1 cellular context compared by ENCODE assay signal in genomic region chr9:92671323-92671722, GRCh38.
TF ChIP-seq lines count a peak whose summit lies in the region.

No MANE protein-coding gene starts in this region.

TF ChIP-seq in K562, 482 proteins besides CTCF, POLR2A, EP300 and RAD21 (continued from another document):
- TF ChIP-seq, protein P1, sequence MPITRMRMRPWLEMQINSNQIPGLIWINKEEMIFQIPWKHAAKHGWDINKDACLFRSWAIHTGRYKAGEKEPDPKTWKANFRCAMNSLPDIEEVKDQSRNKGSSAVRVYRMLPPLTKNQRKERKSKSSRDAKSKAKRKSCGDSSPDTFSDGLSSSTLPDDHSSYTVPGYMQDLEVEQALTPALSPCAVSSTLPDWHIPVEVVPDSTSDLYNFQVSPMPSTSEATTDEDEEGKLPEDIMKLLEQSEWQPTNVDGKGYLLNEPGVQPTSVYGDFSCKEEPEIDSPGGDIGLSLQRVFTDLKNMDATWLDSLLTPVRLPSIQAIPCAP (CRISPR knock-in tag; IDR thresholded peaks at IDR 0.05; ENCODE audit: borderline replicate concordance), result no peak
- TF ChIP-seq EGR1 (conservative IDR thresholded peaks at IDR 0.05) (peak; percentile 72), ZNF232 (CRISPR knock-in tag; IDR thresholded peaks at IDR 0.05) (no peak), ETS2 (tag; IDR thresholded peaks at IDR 0.05; ENCODE audit: borderline replicate concordance, poor library complexity, severe bottlenecking) (no peak), NFIC (IDR thresholded peaks at IDR 0.05) (peak; percentile 94), HDAC2 (IDR thresholded peaks at IDR 0.05) (0 out of 2 replicates have a peak, but pooled peaks have one; percentile 29), MGA (IDR thresholded peaks at IDR 0.05) (peak; percentile 23; the same call in 1 of the 2 replicates), NFE2 (IDR thresholded peaks at IDR 0.05; ENCODE audit: low read depth) (peak; percentile 70), YY1 (IDR thresholded peaks at IDR 0.05; ENCODE audit: borderline replicate concordance in 1 of 3, control insufficient read depth in 1 of 3, extremely low read depth in 1 of 3, insufficient read depth in 3 of 3, insufficient read length in 1 of 3, insufficient replicate concordance in 2 of 3, low read depth in 1 of 3, low read length in 2 of 3) (peak in 2 of 3 experiments; percentile 25 to 67), ZNF316 (IDR thresholded peaks at IDR 0.05) (0 out of 2 replicates have a peak, but pooled peaks have one; percentile 5), FOSL1 (tag; conservative IDR thresholded peaks at IDR 0.05) (peak; percentile 24; the same call in 1 of the 2 replicates)
